8 cellular contexts compared by ENCODE assay signal in the genomic region with DNA sequence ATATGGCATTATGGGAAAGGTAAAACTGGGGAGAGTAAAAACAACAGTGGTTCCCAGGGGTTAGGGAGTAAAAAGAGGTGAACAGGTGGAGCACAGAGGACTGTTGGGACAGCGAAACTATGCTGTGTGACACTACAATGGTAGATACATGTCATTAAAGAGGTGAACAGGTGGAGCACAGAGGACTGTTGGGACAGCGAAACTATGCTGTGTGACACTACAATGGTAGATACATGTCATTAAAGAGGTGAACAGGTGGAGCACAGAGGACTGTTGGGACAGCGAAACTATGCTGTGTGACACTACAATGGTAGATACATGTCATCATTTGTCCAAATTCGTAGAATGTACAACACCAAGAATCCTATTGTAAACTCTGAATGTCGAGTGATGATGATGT. TPM values are rescaled to one million over a fixed set of nuclear protein-coding genes. Genes with fewer than 3 reads are reported as not detected.
DNase-seq lines count a peak whose midpoint lies in the region; ATAC-seq, FAIRE-seq and TF ChIP-seq lines count a peak whose summit lies in the region.
"Not testable (repeated sequence)": the region's sequence is repeated elsewhere in the genome, so short reads cannot be mapped to it uniquely, and the experiment has no call there.

No MANE protein-coding gene starts in this region.

- not testable (repeated sequence) for H3K27ac ChIP-seq in keratinocyte (ENCODE audit: control insufficient read depth, insufficient read depth, low read length)

- not testable (repeated sequence) for H3K4me1 Mint-ChIP-seq in T-helper 17 cell; activated T-helper 17 cell treated with anti-CD3 and anti-CD28 coated beads, Interleukin-2, amount 50 U/mL, for 72 hours; endothelial cell (ENCODE audit: unreplicated experiment); stimulated activated memory B cell treated with anti-CD40 and anti-IgM and Interleukin-4, amounts not matched to agents 10 μg/mL and 1 μg/mL and 100 μg/mL, for 72 hours

- H3K9me3 ChIP-seq in T-helper 17 cell (ENCODE audit: control insufficient read depth, low read length, poor library complexity, severe bottlenecking); keratinocyte (ENCODE audit: control insufficient read depth, low read depth, low read length); mucosa of descending colon: not testable (repeated sequence)

- dilution Hi-C loops in keratinocyte (cut with MboI; ENCODE audit: extremely low pct_ligation_motif_present, low sequenced_read_pairs) = not testable (repeated sequence)

- H3K27ac Mint-ChIP-seq in T-helper 17 cell; activated T-helper 17 cell treated with anti-CD3 and anti-CD28 coated beads, Interleukin-2, amount 50 U/mL, for 72 hours; endothelial cell (ENCODE audit: unreplicated experiment); stimulated activated memory B cell treated with anti-CD40 and anti-IgM and Interleukin-4, amounts not matched to agents 10 μg/mL and 1 μg/mL and 100 μg/mL, for 72 hours: not testable (repeated sequence)

- not testable (repeated sequence) for H2AFZ ChIP-seq in keratinocyte (ENCODE audit: control insufficient read depth, low read length)

- not testable (repeated sequence) for H3K79me2 ChIP-seq in keratinocyte (ENCODE audit: control insufficient read depth, insufficient read depth, low read length)

- not testable (repeated sequence) for TF ChIP-seq CTCF in endothelial cell (IDR thresholded peaks at IDR 0.05; ENCODE audit: unreplicated experiment); keratinocyte (optimal IDR thresholded peaks at IDR 0.05 in 1 of 3, IDR thresholded peaks at IDR 0.05 in 1 of 3, conservative IDR thresholded peaks at IDR 0.05 in 1 of 3; ENCODE audit: extremely low read depth in 1 of 3, insufficient read depth in 2 of 3, low read length in 3 of 3); mucosa of descending colon (IDR thresholded peaks at IDR 0.05)

- H3K36me3 Mint-ChIP-seq in T-helper 17 cell (ENCODE audit: low read depth); activated T-helper 17 cell treated with anti-CD3 and anti-CD28 coated beads, Interleukin-2, amount 50 U/mL, for 72 hours (ENCODE audit: low read depth); endothelial cell (ENCODE audit: low read depth, unreplicated experiment); stimulated activated memory B cell treated with anti-CD40 and anti-IgM and Interleukin-4, amounts not matched to agents 10 μg/mL and 1 μg/mL and 100 μg/mL, for 72 hours: not testable (repeated sequence)

- DNase-seq in H54 (ENCODE audit: insufficient read length, low spot score); T-helper 17 cell; endothelial cell (ENCODE audit: low spot score); keratinocyte (ENCODE audit: low read depth, low spot score); mucosa of descending colon: not testable (repeated sequence)

- H3K4me3 Mint-ChIP-seq in T-helper 17 cell; activated T-helper 17 cell treated with anti-CD3 and anti-CD28 coated beads, Interleukin-2, amount 50 U/mL, for 72 hours; stimulated activated memory B cell treated with anti-CD40 and anti-IgM and Interleukin-4, amounts not matched to agents 10 μg/mL and 1 μg/mL and 100 μg/mL, for 72 hours: not testable (repeated sequence)
- peak overlapping the region; percentile 53 for H3K4me3 Mint-ChIP-seq in endothelial cell (ENCODE audit: unreplicated experiment)

- not testable (repeated sequence) for H3K4me2 ChIP-seq in keratinocyte (ENCODE audit: control insufficient read depth, extremely low read depth, insufficient read depth, low read depth, low read length)

- not testable (repeated sequence) for H3K27me3 ChIP-seq in keratinocyte (ENCODE audit: control insufficient read depth, extremely low read depth, insufficient read depth, low read length)

- peaks cover 31% of the 10 kb centered on the region for H3K27me3 Mint-ChIP-seq in T-helper 17 cell
- H3K27me3 Mint-ChIP-seq in activated T-helper 17 cell treated with anti-CD3 and anti-CD28 coated beads, Interleukin-2, amount 50 U/mL, for 72 hours = peaks cover 11% of the 10 kb centered on the region
- not testable (repeated sequence) for H3K27me3 Mint-ChIP-seq in endothelial cell (ENCODE audit: unreplicated experiment)
- peaks cover 44% of the 10 kb centered on the region for H3K27me3 Mint-ChIP-seq in stimulated activated memory B cell treated with anti-CD40 and anti-IgM and Interleukin-4, amounts not matched to agents 10 μg/mL and 1 μg/mL and 100 μg/mL, for 72 hours

- H3K36me3 ChIP-seq in keratinocyte (ENCODE audit: control insufficient read depth in 2 of 2, extremely low read depth in 1 of 2, insufficient read depth in 2 of 2, low read length in 2 of 2); mucosa of descending colon (ENCODE audit: low read depth): not testable (repeated sequence)

- peak; percentile 83 for FAIRE-seq in A204.1 (lab: Jason Lieb, UNC)
- peak; percentile 99 for FAIRE-seq in H54 (lab: Jason Lieb, UNC)
- FAIRE-seq in keratinocyte (lab: Jason Lieb, UNC) = peak; percentile 82

- intact Hi-C loops in mucosa of descending colon (cut with DNase I, micrococcal nuclease) = not testable (repeated sequence)

- not testable (repeated sequence) for H3K9me3 Mint-ChIP-seq in activated T-helper 17 cell treated with anti-CD3 and anti-CD28 coated beads, Interleukin-2, amount 50 U/mL, for 72 hours; endothelial cell (ENCODE audit: unreplicated experiment); stimulated activated memory B cell treated with anti-CD40 and anti-IgM and Interleukin-4, amounts not matched to agents 10 μg/mL and 1 μg/mL and 100 μg/mL, for 72 hours

- H4K20me1 ChIP-seq in keratinocyte (ENCODE audit: control insufficient read depth, extremely low read depth, insufficient read depth, low read length) = not testable (repeated sequence)

- not testable (repeated sequence) for H3K9ac ChIP-seq in keratinocyte (ENCODE audit: control insufficient read depth, extremely low read depth, insufficient read depth, low read length)

- H3K4me3 ChIP-seq in keratinocyte (ENCODE audit: control insufficient read depth in 2 of 3, extremely low read depth in 1 of 3, insufficient read depth in 2 of 3, low read depth in 1 of 3, low read length in 3 of 3); mucosa of descending colon: not testable (repeated sequence)

- not testable (repeated sequence) for TF ChIP-seq POLR2A in H54 (IDR thresholded peaks at IDR 0.05; ENCODE audit: low read depth, low read length)

- peak; percentile 51 for ATAC-seq in T-helper 17 cell
- peak; percentile 38 for ATAC-seq in activated T-helper 17 cell treated with anti-CD3 and anti-CD28 coated beads, Interleukin-2, amount 50 U/mL, for 72 hours (replicated peaks)
- ATAC-seq in mucosa of descending colon = peak; percentile 70
- peak; percentile 76 for ATAC-seq in stimulated activated memory B cell treated with anti-CD40 and anti-IgM and Interleukin-4, amounts not matched to agents 10 μg/mL and 1 μg/mL and 100 μg/mL, for 72 hours

- H3K4me1 ChIP-seq in keratinocyte (ENCODE audit: control insufficient read depth, extremely low read depth, insufficient read depth, low read length); mucosa of descending colon (ENCODE audit: low read depth): not testable (repeated sequence)

- H3K9me1 ChIP-seq in keratinocyte (ENCODE audit: control insufficient read depth, extremely low read depth, insufficient read depth, low read length) = not testable (repeated sequence)

RNA-seq across cellular contexts. Expression of gene FAM227A, which starts 11.9 kb away (rescaled TPM):
- total RNA-seq in T-helper 17 cell (under 1 TPM; 0.77 to 0.91 TPM), endothelial cell (ENCODE audit: unreplicated experiment) (2.5 TPM), mucosa of descending colon (1 to 10 TPM in 2 of 3 donors, under 1 TPM in 1; 0.52 to 1.5 (median 1.3) TPM)
- total RNA-seq in activated T-helper 17 cell treated with anti-CD3 and anti-CD28 coated beads, Interleukin-2, amount 50 U/mL, for 72 hours = under 1 TPM; 0.45 to 0.63 TPM
- 0.54 to 1.1 TPM (median 0.94 TPM) in 3 replicates for polyA plus RNA-seq in keratinocyte
- 0.31 TPM for polyA plus RNA-seq in keratinocyte (2011; ENCODE audit: low read depth)
- 0.12 and 0.17 TPM in 2 replicates for polyA plus RNA-seq in keratinocyte (2011; cell fraction: cytosol; rRNA removed)
- 4.1 and 6.7 TPM in 2 replicates for polyA plus RNA-seq in keratinocyte (2011; cell fraction: nucleus; rRNA removed)
- polyA plus RNA-seq in keratinocyte (2012; ENCODE audit: low replicate concordance) = 0.18 and 0.42 TPM in 2 replicates
- polyA minus RNA-seq in keratinocyte = 0.40 to 7.9 TPM in 2 of 3 replicates, not detected in the other
- polyA minus RNA-seq in keratinocyte (2011; cell fraction: cytosol; rRNA and poly(A)+ RNA removed) = not detected
- 1.5 and 3.5 TPM in 2 replicates for polyA minus RNA-seq in keratinocyte (2011; cell fraction: nucleus; rRNA and poly(A)+ RNA removed)

RNA-seq across cellular contexts. Expression of gene CBY1, which starts 12.2 kb away (rescaled TPM):
- total RNA-seq in T-helper 17 cell (10 to 100 TPM; 11.9 to 12.3 TPM), endothelial cell (ENCODE audit: unreplicated experiment) (29.7 TPM), mucosa of descending colon (10 to 100 TPM; 22.8 to 46.5 (median 30.0) TPM)
- total RNA-seq in activated T-helper 17 cell treated with anti-CD3 and anti-CD28 coated beads, Interleukin-2, amount 50 U/mL, for 72 hours = 10 to 100 TPM; 10.4 to 11.5 TPM
- polyA plus RNA-seq in keratinocyte = 39.5 to 45.0 TPM (median 40.3 TPM) in 3 replicates
- polyA plus RNA-seq in keratinocyte (2011; ENCODE audit: low read depth) = 18.5 TPM
- polyA plus RNA-seq in keratinocyte (2011; cell fraction: cytosol; rRNA removed) = 30.3 and 34.5 TPM in 2 replicates
- 24.3 and 24.5 TPM in 2 replicates for polyA plus RNA-seq in keratinocyte (2011; cell fraction: nucleus; rRNA removed)
- 21.4 and 36.6 TPM in 2 replicates for polyA plus RNA-seq in keratinocyte (2012; ENCODE audit: low replicate concordance)
- 11.8 to 24.6 TPM (median 16.6 TPM) in 3 replicates for polyA minus RNA-seq in keratinocyte
- 7.9 TPM for polyA minus RNA-seq in keratinocyte (2011; cell fraction: cytosol; rRNA and poly(A)+ RNA removed)
- polyA minus RNA-seq in keratinocyte (2011; cell fraction: nucleus; rRNA and poly(A)+ RNA removed) = 5.1 and 12.6 TPM in 2 replicates

RNA-seq across cellular contexts. Expression of gene TOMM22, which starts 37.5 kb away (rescaled TPM):
- total RNA-seq in T-helper 17 cell (10 to 100 TPM; 56.3 to 63.5 TPM), endothelial cell (ENCODE audit: unreplicated experiment) (108 TPM), mucosa of descending colon (10 to 100 TPM; 64.5 to 84.4 (median 72.4) TPM)
- total RNA-seq in activated T-helper 17 cell treated with anti-CD3 and anti-CD28 coated beads, Interleukin-2, amount 50 U/mL, for 72 hours = 100 to 1,000 TPM in 1 of 2 donors, 10 to 100 TPM in 1; 59.9 to 138 TPM
- polyA plus RNA-seq in keratinocyte = 45.3 to 85.6 TPM (median 81.8 TPM) in 3 replicates
- polyA plus RNA-seq in keratinocyte (2011; ENCODE audit: low read depth) = 22.0 TPM
- 55.9 and 94.3 TPM in 2 replicates for polyA plus RNA-seq in keratinocyte (2011; cell fraction: cytosol; rRNA removed)
- polyA plus RNA-seq in keratinocyte (2011; cell fraction: nucleus; rRNA removed) = 23.1 and 24.1 TPM in 2 replicates
- 48.1 and 71.8 TPM in 2 replicates for polyA plus RNA-seq in keratinocyte (2012; ENCODE audit: low replicate concordance)
- polyA minus RNA-seq in keratinocyte = 20.3 to 50.9 TPM (median 35.2 TPM) in 3 replicates
- polyA minus RNA-seq in keratinocyte (2011; cell fraction: cytosol; rRNA and poly(A)+ RNA removed) = 41.4 TPM
- polyA minus RNA-seq in keratinocyte (2011; cell fraction: nucleus; rRNA and poly(A)+ RNA removed) = 5.1 and 9.5 TPM in 2 replicates

RNA-seq across cellular contexts. Expression of gene JOSD1, which starts 56.5 kb away (rescaled TPM):
- total RNA-seq in T-helper 17 cell = 100 to 1,000 TPM; 132 to 157 TPM
- total RNA-seq in activated T-helper 17 cell treated with anti-CD3 and anti-CD28 coated beads, Interleukin-2, amount 50 U/mL, for 72 hours = 100 to 1,000 TPM in 1 of 2 donors, 10 to 100 TPM in 1; 80.1 to 104 TPM
- 49.6 TPM for total RNA-seq in endothelial cell (ENCODE audit: unreplicated experiment)
- 23.8 to 40.7 TPM (median 32.6 TPM) in 3 replicates for polyA plus RNA-seq in keratinocyte
- 6.0 TPM for polyA plus RNA-seq in keratinocyte (2011; ENCODE audit: low read depth)
- polyA plus RNA-seq in keratinocyte (2011; cell fraction: cytosol; rRNA removed) = 29.7 and 32.1 TPM in 2 replicates
- 39.0 and 39.2 TPM in 2 replicates for polyA plus RNA-seq in keratinocyte (2011; cell fraction: nucleus; rRNA removed)
- polyA plus RNA-seq in keratinocyte (2012; ENCODE audit: low replicate concordance) = 20.6 and 34.6 TPM in 2 replicates
- 23.5 to 56.9 TPM (median 33.5 TPM) in 3 replicates for polyA minus RNA-seq in keratinocyte
- polyA minus RNA-seq in keratinocyte (2011; cell fraction: cytosol; rRNA and poly(A)+ RNA removed) = 38.6 TPM
- 19.1 and 31.5 TPM in 2 replicates for polyA minus RNA-seq in keratinocyte (2011; cell fraction: nucleus; rRNA and poly(A)+ RNA removed)
- 10 to 100 TPM; 82.5 to 98.3 (median 87.9) TPM for total RNA-seq in mucosa of descending colon
